ENCODE assay signal across 30 cellular contexts in genomic region chr10:62332406-62332805, GRCh38. TPM values are rescaled to one million over a fixed set of nuclear protein-coding genes. Genes with fewer than 3 reads are reported as not detected.
"Had no signal": no experiment of that assay in that cellular context is flagged by ENCODE, and none has a peak within 500 bp of the region (broad histone marks: within the 10 kb centered on the region; RNA-seq: fewer than 3 reads in every experiment).

No MANE protein-coding gene starts in this region.

- H3K27ac ChIP-seq: colonic mucosa, epithelial cell of prostate, esophagus squamous epithelium, gastrocnemius medialis, heart right ventricle, left lung, lower lobe of right lung had no signal

- H3K27me3 ChIP-seq: colonic mucosa, esophagus squamous epithelium, gastrocnemius medialis, left lung had no signal

- FAIRE-seq: endometrium, keratinocyte had no signal

- H3K9me3 ChIP-seq: colonic mucosa, esophagus squamous epithelium, lower lobe of right lung, mucosa of descending colon had no signal

- H3K36me3 Mint-ChIP-seq: mesothelial cell of epicardium had no signal

- DNase-seq: colonic mucosa; cortex of kidney; effector CD8-positive, alpha-beta T cell; effector memory CD8-positive, alpha-beta T cell; endodermal cell; erythroblast; esophagus squamous epithelium; foreskin fibroblast; foreskin melanocyte; gastrocnemius medialis; glutamatergic neuron; head of caudate nucleus; heart right ventricle; hippocampal formation; left cardiac atrium; left lung; left ventricle myocardium superior; lower lobe of right lung; mesenchymal stem cell; mucosa of descending colon; naive B cell had no signal

- H3K4me3 ChIP-seq: colonic mucosa, esophagus squamous epithelium, gastrocnemius medialis, heart right ventricle, left lung, lower lobe of right lung, mucosa of descending colon had no signal

- ATAC-seq: effector memory CD8-positive, alpha-beta T cell; esophagus mucosa; gastrocnemius medialis; heart right ventricle; left cardiac atrium; left lung; left ventricle myocardium superior; lower lobe of right lung; mucosa of descending colon had no signal

- H3K4me3 Mint-ChIP-seq: dendritic cell treated with granulocyte-macrophage colony-stimulating factor and Interleukin-4, amounts not matched to agents 40 ng/mL and 50 ng/mL, for 4 days; effector memory CD8-positive, alpha-beta T cell; endodermal cell; mesothelial cell of epicardium had no signal

- H3K27ac Mint-ChIP-seq: dendritic cell treated with granulocyte-macrophage colony-stimulating factor and Interleukin-4, amounts not matched to agents 40 ng/mL and 50 ng/mL, for 4 days; effector memory CD8-positive, alpha-beta T cell; endodermal cell; mesothelial cell of epicardium had no signal

- H3K4me1 ChIP-seq: colonic mucosa, esophagus squamous epithelium, gastrocnemius medialis, heart right ventricle, left lung, lower lobe of right lung had no signal

- H3K36me3 ChIP-seq: colonic mucosa, esophagus squamous epithelium, gastrocnemius medialis, heart right ventricle, left lung, lower lobe of right lung had no signal

- H3K4me1 Mint-ChIP-seq: endodermal cell, mesothelial cell of epicardium had no signal

RNA-seq across cellular contexts. Expression of gene ZNF365, which starts 41.8 kb away (rescaled TPM):
- total RNA-seq: dermis microvascular lymphatic vessel endothelial cell, gastrocnemius medialis, left ventricle myocardium superior, lung microvascular endothelial cell, mesenteric fat pad, mesothelial cell of epicardium had no signal
